ENCODE assay signal across 26 cellular contexts in genomic region chr10:34116780-34117179, GRCh38.
A peak's percentile ranks its signal among the peaks of the same experiment; 100 is the strongest.
DNase-seq lines count a peak whose midpoint lies in the region; ATAC-seq and TF ChIP-seq lines count a peak whose summit lies in the region.
"Had no signal": no experiment of that assay in that cellular context is flagged by ENCODE, and none has a peak within 500 bp of the region (broad histone marks: within the 10 kb centered on the region; RNA-seq: fewer than 3 reads in every experiment).

No MANE protein-coding gene starts in this region.

- H3K9me2 ChIP-seq in GM23338 (ENCODE audit: insufficient read depth), result 0 out of 2 replicates have a peak, but pooled peaks cover 4% of the 10 kb centered on the region

- H3F3A ChIP-seq in GM23338 (replicated peaks; ENCODE audit: low read depth), result no peaks in the 10 kb centered on the region

- intact Hi-C loops in right cardiac atrium (cut with DNase I), result no loop called here

- peaks cover 27% of the 10 kb centered on the region for H3K4me1 Mint-ChIP-seq in GM23338
- H3K4me1 Mint-ChIP-seq: memory B cell had no signal

- no peak overlapping the region for H2AFZ ChIP-seq in GM23338

- H3K36me3 Mint-ChIP-seq in GM23338 (ENCODE audit: low read depth), result no peaks in the 10 kb centered on the region
- H3K36me3 Mint-ChIP-seq: memory B cell had no signal

- H3K4me2 ChIP-seq in GM23338, result no peak overlapping the region
- H3K4me2 ChIP-seq: A549, BLaER1 had no signal

- H3K4me3 ChIP-seq in GM23338, result no peak overlapping the region
- H3K4me3 ChIP-seq in coronary artery, result peak overlapping the region; percentile 59
- peak overlapping the region; percentile 35 for H3K4me3 ChIP-seq in right cardiac atrium (ENCODE audit: low read length)
- H3K4me3 ChIP-seq: A549, BLaER1, colonic mucosa, pancreas, uterus had no signal

- H3K27ac Mint-ChIP-seq in GM23338, result no peak overlapping the region
- H3K27ac Mint-ChIP-seq: activated CD8-positive, alpha-beta T cell treated with anti-CD3 and anti-CD28 coated beads, Interleukin-2, amount 10 ng/mL, durations not matched to agents 7 days and 5 days; memory B cell; naive thymus-derived CD4-positive, alpha-beta T cell; stimulated activated naive CD8-positive, alpha-beta T cell treated with anti-CD3 and anti-CD28 coated beads, Interleukin-15, Interleukin-2, amounts not matched to agents 100 ng/mL and 50 ng/mL, for 24 hours had no signal

- ATAC-seq in GM23338 (peak; percentile 50), right cardiac atrium (peak; percentile 54 to 73), omental fat pad (ENCODE audit: low FRiP score) (peak; percentile 16), HG03045 (IDR thresholded peaks at IDR 0.05; ENCODE audit: unreplicated experiment) (no peak)
- ATAC-seq: A549; activated CD4-positive, CD25-positive, alpha-beta regulatory T cell treated with anti-CD3 and anti-CD28 coated beads, Interleukin-2, amount 50 U/mL, for 24 hours; activated CD8-positive, alpha-beta T cell treated with anti-CD3 and anti-CD28 coated beads, Interleukin-2, amount 10 ng/mL, durations not matched to agents 7 days and 5 days; activated T-cell treated with anti-CD3 and anti-CD28 coated beads, Interleukin-2, amount 50 U/mL, for 4 hours; naive thymus-derived CD4-positive, alpha-beta T cell; pancreas had no signal

- H3K9me3 ChIP-seq in right cardiac atrium (ENCODE audit: control insufficient read depth, low read length), result no peaks in the 10 kb centered on the region
- H3K9me3 ChIP-seq: A549, ascending aorta, colonic mucosa, pancreas, uterus had no signal

- H3K27me3 ChIP-seq in GM23338 (ENCODE audit: insufficient read depth), result no peaks in the 10 kb centered on the region
- H3K27me3 ChIP-seq in right cardiac atrium (ENCODE audit: control insufficient read depth, insufficient read depth), result no peaks in the 10 kb centered on the region
- H3K27me3 ChIP-seq: ascending aorta, BLaER1, colonic mucosa, pancreas, uterus had no signal

- peak overlapping the region; percentile 76; the same call in 1 of the 2 replicates for H3K27ac ChIP-seq in GM23338 (ENCODE audit: low read depth)
- H3K27ac ChIP-seq in coronary artery, result no peak overlapping the region
- no peak overlapping the region for H3K27ac ChIP-seq in right cardiac atrium (ENCODE audit: low read length)
- H3K27ac ChIP-seq in substantia nigra (ENCODE audit: low read depth, low read length, poor library complexity, severe bottlenecking), result no peak overlapping the region
- H3K27ac ChIP-seq: A549, ascending aorta, BLaER1, colonic mucosa, pancreas, uterus had no signal

- no peaks in the 10 kb centered on the region; the same call in 2 of the 3 replicates for H3K9me3 Mint-ChIP-seq in GM23338
- H3K9me3 Mint-ChIP-seq: activated T-cell treated with anti-CD3 and anti-CD28 coated beads, Interleukin-2, amount 50 U/mL, for 4 hours; memory B cell; stimulated activated naive CD8-positive, alpha-beta T cell treated with anti-CD3 and anti-CD28 coated beads, Interleukin-15, Interleukin-2, amounts not matched to agents 100 ng/mL and 50 ng/mL, for 24 hours had no signal

- TF ChIP-seq CTCF in GM23338 (conservative IDR thresholded peaks at IDR 0.05; ENCODE audit: low read depth in 2 of 2) (no peak), coronary artery (IDR thresholded peaks at IDR 0.05) (no peak), omental fat pad (IDR thresholded peaks at IDR 0.05) (no peak)

- no peaks in the 10 kb centered on the region for H4K20me1 ChIP-seq in GM23338 (replicated peaks; ENCODE audit: insufficient read depth)
- H4K20me1 ChIP-seq: BLaER1 had no signal

- no peak overlapping the region for H3K4me3 Mint-ChIP-seq in GM23338
- H3K4me3 Mint-ChIP-seq: activated CD8-positive, alpha-beta T cell treated with anti-CD3 and anti-CD28 coated beads, Interleukin-2, amount 10 ng/mL, durations not matched to agents 7 days and 5 days; activated T-cell treated with anti-CD3 and anti-CD28 coated beads, Interleukin-2, amount 50 U/mL, for 4 hours; memory B cell; naive thymus-derived CD4-positive, alpha-beta T cell; stimulated activated naive CD8-positive, alpha-beta T cell treated with anti-CD3 and anti-CD28 coated beads, Interleukin-15, Interleukin-2, amounts not matched to agents 100 ng/mL and 50 ng/mL, for 24 hours had no signal

- H3K4me1 ChIP-seq in GM23338 (ENCODE audit: insufficient read depth), result no peaks in the 10 kb centered on the region
- peaks cover 2% of the 10 kb centered on the region for H3K4me1 ChIP-seq in right cardiac atrium (ENCODE audit: control insufficient read depth, insufficient read depth, low read length)
- H3K4me1 ChIP-seq: A549, colonic mucosa, uterus had no signal

- peak; percentile 64 for DNase-seq in GM23338 (ENCODE audit: low spot score)
- no peak for DNase-seq in coronary artery (ENCODE audit: low spot score)
- no peak for DNase-seq in right cardiac atrium
- no peak for DNase-seq in omental fat pad (ENCODE audit: low spot score)
- no peak for DNase-seq in NCI-H2081 treated with DMSO at 0.1 percent for 48 hours (lab: John Stamatoyannopoulos, UW)
- no peak for DNase-seq in stimulated activated CD4-positive, alpha-beta T cell treated with anti-CD3 and anti-CD28 coated beads, Interleukin-12 subunit alpha, Interleukin-12 subunit beta, amount 100 ng/mL, for 4 hours
- DNase-seq in substantia nigra (lab: John Stamatoyannopoulos, UW), result no peak
- DNase-seq: activated CD8-positive, alpha-beta T cell treated with anti-CD3 and anti-CD28 coated beads, Interleukin-2, amount 10 ng/mL, durations not matched to agents 7 days and 5 days; activated naive CD4-positive, alpha-beta T cell treated with anti-CD3 and anti-CD28 coated beads, Interleukin-2, amount 50 U/mL, for 16 hours; activated T-cell treated with anti-CD3 and anti-CD28 coated beads, Interleukin-2, amount 50 U/mL, for 4 hours; colonic mucosa; HCEC 1CT; naive thymus-derived CD4-positive, alpha-beta T cell; NCI-H2107; NCI-H524 treated with DMSO at 0.1 percent for 48 hours; pancreas; stimulated activated CD4-positive, alpha-beta T cell treated with anti-CD3 and anti-CD28 coated beads, Interleukin-2, amount 100 ng/mL, for 48 hours; T-helper 9 cell; uterus had no signal

- WGBS in right cardiac atrium, result 15% methylated on average over 14 of the region's 14 CpGs

- H3K27me3 Mint-ChIP-seq in GM23338 (ENCODE audit: insufficient read depth, low read depth, poor library complexity), result peaks cover 3% of the 10 kb centered on the region
- H3K27me3 Mint-ChIP-seq: memory B cell; stimulated activated naive CD8-positive, alpha-beta T cell treated with anti-CD3 and anti-CD28 coated beads, Interleukin-15, Interleukin-2, amounts not matched to agents 100 ng/mL and 50 ng/mL, for 24 hours had no signal

- H3K79me2 ChIP-seq in GM23338 (replicated peaks; ENCODE audit: insufficient read depth), result no peaks in the 10 kb centered on the region

- H3K36me3 ChIP-seq in GM23338 (ENCODE audit: insufficient read depth), result no peaks in the 10 kb centered on the region
- H3K36me3 ChIP-seq: ascending aorta, colonic mucosa, pancreas, uterus had no signal

TF ChIP-seq in GM23338, 12 proteins besides CTCF, POLR2A, EP300 and RAD21 (continues in another document):
- TF ChIP-seq EZH2phosphoT487 (IDR thresholded peaks at IDR 0.05; ENCODE audit: unreplicated experiment), result no peak
